ENCODE assay signal across 3 cellular contexts in the genomic region with DNA sequence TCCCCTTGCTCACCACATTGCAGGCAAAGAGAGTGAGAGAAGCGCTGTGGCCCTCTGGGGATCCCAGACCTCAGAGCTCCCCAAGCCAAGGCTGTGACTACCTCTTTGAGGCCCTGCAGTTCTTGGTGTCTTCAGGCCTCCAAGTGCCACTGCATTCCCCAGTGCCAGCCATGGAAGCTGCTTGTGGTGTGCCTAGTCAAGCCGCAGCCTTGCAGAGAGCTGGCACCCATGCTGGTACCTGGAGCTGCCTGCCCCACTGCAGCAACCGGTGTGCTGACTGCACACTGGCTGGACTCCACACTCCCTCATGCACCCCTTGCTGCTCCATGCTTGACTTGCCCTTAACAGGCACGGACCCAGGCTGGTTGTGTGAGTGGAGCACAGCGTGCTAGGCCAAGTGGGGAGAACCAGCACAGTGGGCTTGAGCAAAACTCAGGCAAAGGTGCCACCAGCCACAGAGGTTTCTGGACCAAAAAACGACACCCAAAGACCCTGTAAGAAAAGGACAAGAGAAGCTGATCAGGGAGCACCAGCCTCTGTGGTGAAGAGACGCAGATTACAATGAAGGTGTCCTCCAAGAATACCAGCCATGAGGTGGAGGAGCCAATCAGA.
"Had no signal": no experiment of that assay in that cellular context is flagged by ENCODE, and none has a peak within 500 bp of the region (broad histone marks: within the 10 kb centered on the region; RNA-seq: fewer than 3 reads in every experiment).

No MANE protein-coding gene starts in this region.

- ATAC-seq: GM23338 had no signal

- H2AFZ ChIP-seq: GM23338 had no signal

- H3K4me2 ChIP-seq: GM23338 had no signal

- H3K4me3 ChIP-seq: GM23338 had no signal

- DNase-seq: H9, HCEC 1CT had no signal
